Comparison of ENCODE assay signal across 9 cellular contexts in the genomic region with DNA sequence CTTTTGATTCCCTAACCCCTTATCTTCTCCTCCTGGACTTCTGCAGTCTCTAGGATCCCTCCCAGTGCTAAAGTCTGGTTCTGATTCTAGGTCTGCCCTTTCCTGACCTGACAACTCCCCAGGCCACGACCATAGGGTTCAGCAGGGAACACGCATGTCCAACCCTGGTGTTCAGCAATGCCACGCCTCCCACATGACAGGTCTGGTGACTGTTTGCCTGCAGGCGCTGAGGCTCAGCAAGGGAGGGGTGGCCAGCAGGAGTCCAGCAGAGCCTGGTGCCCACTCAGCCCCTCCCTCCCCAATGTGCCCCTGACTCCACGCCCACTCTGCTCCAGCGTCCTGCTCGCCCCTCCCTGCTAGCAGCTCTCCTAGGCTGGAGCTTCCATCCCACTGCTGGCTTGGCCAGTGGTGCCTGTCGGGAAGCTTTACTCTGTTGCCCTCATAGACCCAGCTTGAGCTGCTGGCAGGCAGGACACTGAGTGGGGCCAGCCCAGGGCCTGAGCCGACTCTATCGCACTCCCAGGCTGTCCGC. TPM values are rescaled to one million over a fixed set of nuclear protein-coding genes. Genes with fewer than 3 reads are reported as not detected.
DNase-seq lines count a peak whose midpoint lies in the region; ATAC-seq and TF ChIP-seq lines count a peak whose summit lies in the region.
"Had no signal": no experiment of that assay in that cellular context is flagged by ENCODE, and none has a peak within 500 bp of the region (broad histone marks: within the 10 kb centered on the region; RNA-seq: fewer than 3 reads in every experiment).

No MANE protein-coding gene starts in this region.

- TF ChIP-seq CTCF in Peyer's patch (IDR thresholded peaks at IDR 0.05) (no peak), esophagus squamous epithelium (IDR thresholded peaks at IDR 0.05) (no peak), neural progenitor cell (IDR thresholded peaks at IDR 0.05) (no peak)

- H3K4me1 ChIP-seq in CD8-positive, alpha-beta memory T cell (ENCODE audit: insufficient read depth, low read length): peaks cover 46% of the 10 kb centered on the region
- peaks cover 7 to 61% (median 15%) of the 10 kb centered on the region in 4 donors for H3K4me1 ChIP-seq in Peyer's patch
- peaks cover 44 to 70% (median 52%) of the 10 kb centered on the region in 3 donors for H3K4me1 ChIP-seq in esophagus squamous epithelium
- H3K4me1 ChIP-seq in neural progenitor cell: peaks cover 13% of the 10 kb centered on the region

- H4K20me1 ChIP-seq in neural progenitor cell (ENCODE audit: low read depth): peaks cover 38% of the 10 kb centered on the region

- POLR2A ChIA-PET in CD8-positive, alpha-beta memory T cell (lab: Charles Lee): interaction anchor here (0.6 to 6.0 kb wide), 4 partner anchors 9 to 238 kb away, joined by 4 to 62 read pairs (median 4); a partner anchor contains a TSS

- H3K9me3 Mint-ChIP-seq in CD8-positive, alpha-beta memory T cell: no peaks in the 10 kb centered on the region
- no peaks in the 10 kb centered on the region for H3K9me3 Mint-ChIP-seq in neural progenitor cell

- H3K27me3 Mint-ChIP-seq in CD8-positive, alpha-beta memory T cell: no peaks in the 10 kb centered on the region
- no peaks in the 10 kb centered on the region for H3K27me3 Mint-ChIP-seq in neural progenitor cell (ENCODE audit: insufficient read depth, low read depth)

- intact Hi-C loops in esophagus squamous epithelium (cut with DNase I): no loop called here

- H3K9ac ChIP-seq in neural progenitor cell: no peak overlapping the region

- H3K4me3 ChIP-seq in CD8-positive, alpha-beta memory T cell (ENCODE audit: low read length): peak overlapping the region; percentile 56
- no peak overlapping the region for H3K4me3 ChIP-seq in Peyer's patch
- H3K4me3 ChIP-seq in esophagus squamous epithelium: no peak overlapping the region
- no peak overlapping the region for H3K4me3 ChIP-seq in neural progenitor cell
- H3K4me3 ChIP-seq: thoracic aorta had no signal

- no peak overlapping the region for H3K4me2 ChIP-seq in neural progenitor cell

- no peaks in the 10 kb centered on the region for H3K27me3 ChIP-seq in CD8-positive, alpha-beta memory T cell (ENCODE audit: insufficient read depth, low read length, poor library complexity, severe bottlenecking)
- H3K27me3 ChIP-seq in Peyer's patch (no peaks in the 10 kb centered on the region), esophagus squamous epithelium (no peaks in the 10 kb centered on the region), neural progenitor cell (no peaks in the 10 kb centered on the region)

- CTCF ChIA-PET in CD8-positive, alpha-beta memory T cell (lab: Charles Lee): interaction anchor here (0.8 to 4.2 kb wide), 4 partner anchors 15 to 25 kb away, joined by 3 to 31 read pairs (median 12); a partner anchor contains a TSS

- H2AFZ ChIP-seq in neural progenitor cell (replicated peaks): no peak overlapping the region

- peak overlapping the region; percentile 65 to 95 (median 90) for H3K4me3 Mint-ChIP-seq in CD8-positive, alpha-beta memory T cell
- H3K4me3 Mint-ChIP-seq in neural progenitor cell: no peak overlapping the region

- H3K27ac ChIP-seq in CD8-positive, alpha-beta memory T cell (ENCODE audit: low read depth, low read length): peak overlapping the region; percentile 82
- H3K27ac ChIP-seq in Peyer's patch: peak overlapping the region; percentile 79 to 82 (median 81)
- H3K27ac ChIP-seq in esophagus squamous epithelium: peak overlapping the region; percentile 46 to 85 (median 62)
- no peak overlapping the region for H3K27ac ChIP-seq in neural progenitor cell

- no peak for ATAC-seq in GM21576 (IDR thresholded peaks at IDR 0.05; ENCODE audit: unreplicated experiment)
- ATAC-seq in GM19463 (IDR thresholded peaks at IDR 0.05; ENCODE audit: unreplicated experiment): no peak
- no peak for ATAC-seq in HG03571 (IDR thresholded peaks at IDR 0.05; ENCODE audit: unreplicated experiment)

- no peaks in the 10 kb centered on the region for H3F3A ChIP-seq in neural progenitor cell (ENCODE audit: low read depth)

- peaks cover 40 to 46% (median 44%) of the 10 kb centered on the region in 3 donors for H3K4me1 Mint-ChIP-seq in CD8-positive, alpha-beta memory T cell
- H3K4me1 Mint-ChIP-seq in neural progenitor cell: peaks cover 33% of the 10 kb centered on the region

- H3K36me3 ChIP-seq in CD8-positive, alpha-beta memory T cell (ENCODE audit: insufficient read depth, low read length): no peaks in the 10 kb centered on the region
- H3K36me3 ChIP-seq in Peyer's patch (no peaks in the 10 kb centered on the region), esophagus squamous epithelium (peaks cover 0 to 12% (median 0%) of the 10 kb centered on the region in 3 donors), neural progenitor cell (no peaks in the 10 kb centered on the region)
- H3K36me3 ChIP-seq: thoracic aorta had no signal

- TF ChIP-seq POLR2A in Peyer's patch (IDR thresholded peaks at IDR 0.05) (no peak), esophagus squamous epithelium (IDR thresholded peaks at IDR 0.05) (no peak)

- H3K79me2 ChIP-seq in neural progenitor cell (ENCODE audit: low read depth): peaks cover 7% of the 10 kb centered on the region

- WGBS in esophagus squamous epithelium, 2 donors: 67 to 84% methylated on average over 4 to 6 of the region's 11 CpGs

- H3K36me3 Mint-ChIP-seq in CD8-positive, alpha-beta memory T cell: peaks cover 0 to 10% (median 6%) of the 10 kb centered on the region in 3 donors
- peaks cover 2% of the 10 kb centered on the region for H3K36me3 Mint-ChIP-seq in neural progenitor cell

- H3K9me3 ChIP-seq in CD8-positive, alpha-beta memory T cell (ENCODE audit: low read length): no peaks in the 10 kb centered on the region
- H3K9me3 ChIP-seq in Peyer's patch: no peaks in the 10 kb centered on the region
- no peaks in the 10 kb centered on the region for H3K9me3 ChIP-seq in esophagus squamous epithelium
- H3K9me3 ChIP-seq in neural progenitor cell (ENCODE audit: low read depth): no peaks in the 10 kb centered on the region
- H3K9me3 ChIP-seq: thoracic aorta had no signal

- H3K27ac Mint-ChIP-seq in CD8-positive, alpha-beta memory T cell: peak overlapping the region; percentile 98 to 100 (median 100)
- H3K27ac Mint-ChIP-seq in neural progenitor cell: peak overlapping the region; percentile 48

- DNase-seq in CD8-positive, alpha-beta memory T cell: no peak
- DNase-seq in Peyer's patch: peak in 2 of 3 donors; percentile 75 to 81
- no peak for DNase-seq in esophagus squamous epithelium (lab: John Stamatoyannopoulos, UW)
- DNase-seq in neural progenitor cell (ENCODE audit: low spot score): no peak
- no peak for DNase-seq in anterior cingulate cortex (lab: John Stamatoyannopoulos, UW)

RNA-seq across cellular contexts. Expression of a gene that starts 17.3 kb away (rescaled TPM):
- 10 to 100 TPM; 23.9 to 24.8 TPM for total RNA-seq in CD8-positive, alpha-beta memory T cell
- polyA plus RNA-seq in CD8-positive, alpha-beta memory T cell: 15.3 TPM
- total RNA-seq in Peyer's patch (10 to 100 TPM in 3 of 4 donors, 1 to 10 TPM in 1; 5.8 to 68.3 (median 48.2) TPM), esophagus squamous epithelium (10 to 100 TPM; 11.4 to 18.8 (median 16.6) TPM), neural progenitor cell (ENCODE audit: low replicate concordance) (1.8 and 5.7 TPM in 2 replicates)

Comparison
In these comparisons a context has a peak if more than half of its experiments do, and no peak if none do; other contexts are left out.
1. DNase-seq: peak in Peyer's patch (2 of 3); none in CD8-positive, alpha-beta memory T cell (0 of 5), esophagus squamous epithelium (single experiment), neural progenitor cell (single experiment) and anterior cingulate cortex (0 of 58).